7 cellular contexts compared by ENCODE assay signal in genomic region chr2:61018319-61018750, GRCh38. TPM values are rescaled to one million over a fixed set of nuclear protein-coding genes. Genes with fewer than 3 reads are reported as not detected.
DNase-seq lines count a peak whose midpoint lies in the region; ATAC-seq, FAIRE-seq and TF ChIP-seq lines count a peak whose summit lies in the region.

No MANE protein-coding gene starts in this region.

- peaks cover 25 to 38% (median 25%) of the 10 kb centered on the region in 3 donors for H3K4me1 Mint-ChIP-seq in IgD-negative memory B cell

- no peak for TF ChIP-seq CTCF in brain microvascular endothelial cell (IDR thresholded peaks at IDR 0.05; ENCODE audit: low read depth, low read length, missing control alignments)
- no peak for TF ChIP-seq CTCF in mucosa of descending colon (IDR thresholded peaks at IDR 0.05)

- ATAC-seq in mucosa of descending colon (no peak), HG03025 (IDR thresholded peaks at IDR 0.05; ENCODE audit: low FRiP score, unreplicated experiment) (no peak)

- peak overlapping the region; percentile 59 to 98 (median 95) for H3K27ac Mint-ChIP-seq in IgD-negative memory B cell

- no peak for TF ChIP-seq POLR2A in GM12891 (IDR thresholded peaks at IDR 0.05; ENCODE audit: low read depth, low read length)

- intact Hi-C loops in mucosa of descending colon (cut with DNase I, micrococcal nuclease): no loop called here

- H3K4me3 ChIP-seq in brain microvascular endothelial cell (ENCODE audit: low read depth, low read length) (peak overlapping the region; percentile 94), mucosa of descending colon (peak overlapping the region; percentile 62)

- no peak for FAIRE-seq in GM12891 (lab: Jason Lieb, UNC)

- no peaks in the 10 kb centered on the region for H3K9me3 Mint-ChIP-seq in IgD-negative memory B cell

- peaks cover 4% of the 10 kb centered on the region for H3K36me3 Mint-ChIP-seq in IgD-negative memory B cell

- peak; percentile 6 for DNase-seq in GM12891 (ENCODE audit: insufficient read length, low spot score)
- DNase-seq in brain microvascular endothelial cell: no peak
- DNase-seq in mucosa of descending colon: no peak
- DNase-seq in activated effector memory CD4-positive, alpha-beta T cell treated with anti-CD3 and anti-CD28 coated beads, Interleukin-2, amount 50 U/mL, for 16 hours: no peak
- DNase-seq in DMS153 treated with DMSO at 0.1 percent for 48 hours (lab: John Stamatoyannopoulos, UW; ENCODE audit: unreplicated experiment): no peak

- in situ Hi-C loops in brain microvascular endothelial cell (cut with HindIII; ENCODE audit: low pct_ligation_motif_present, low sequenced_read_pairs): no loop called here

- no peaks in the 10 kb centered on the region for H3K27me3 Mint-ChIP-seq in IgD-negative memory B cell

- no peaks in the 10 kb centered on the region for H3K9me3 ChIP-seq in mucosa of descending colon

- H3K4me1 ChIP-seq in mucosa of descending colon (ENCODE audit: low read depth): peaks cover 29% of the 10 kb centered on the region

- H3K27ac ChIP-seq in brain microvascular endothelial cell: peak overlapping the region; percentile 73

- H3K27me3 ChIP-seq in brain microvascular endothelial cell (replicated peaks): no peaks in the 10 kb centered on the region

- peak overlapping the region; percentile 96 to 100 (median 100) for H3K4me3 Mint-ChIP-seq in IgD-negative memory B cell

- H3K36me3 ChIP-seq in brain microvascular endothelial cell (replicated peaks) (peaks cover 2% of the 10 kb centered on the region), mucosa of descending colon (ENCODE audit: low read depth) (no peaks in the 10 kb centered on the region)

TF ChIP-seq in GM12891, 5 proteins besides CTCF, POLR2A, EP300 and RAD21:
- TF ChIP-seq POU2F2 (IDR thresholded peaks at IDR 0.05; ENCODE audit: low read depth, low read length) (no peak), POLR2AphosphoS5 (IDR thresholded peaks at IDR 0.05; ENCODE audit: low read depth, low read length) (no peak), SPI1 (IDR thresholded peaks at IDR 0.05; ENCODE audit: low read depth, low read length) (no peak), PAX5 (IDR thresholded peaks at IDR 0.05; ENCODE audit: insufficient read depth, low read length, severe bottlenecking) (no peak), TAF1 (IDR thresholded peaks at IDR 0.05; ENCODE audit: low read depth, low read length) (no peak)

RNA-seq across cellular contexts. Expression of gene PUS10, which starts 0.3 kb away (rescaled TPM):
- 6.5 TPM for polyA plus RNA-seq in GM12891 (2012; ENCODE audit: low read depth, missing spikeins)
- polyA plus RNA-seq in IgD-negative memory B cell: 6.8 TPM
- 10 to 100 TPM in 2 of 3 donors, 1 to 10 TPM in 1; 7.3 to 14.6 (median 12.8) TPM for total RNA-seq in mucosa of descending colon

RNA-seq across cellular contexts. Expression of gene PEX13, which starts 0.8 kb away (rescaled TPM):
- 6.0 TPM for polyA plus RNA-seq in GM12891 (2012; ENCODE audit: low read depth, missing spikeins)
- polyA plus RNA-seq in IgD-negative memory B cell: 10.0 TPM
- 10 to 100 TPM; 24.9 to 34.9 (median 28.9) TPM for total RNA-seq in mucosa of descending colon

RNA-seq across cellular contexts. Expression of gene SANBR, which starts 47.3 kb away (rescaled TPM):
- polyA plus RNA-seq in GM12891 (2012; ENCODE audit: low read depth, missing spikeins): 2.3 TPM
- 1.7 TPM for polyA plus RNA-seq in IgD-negative memory B cell
- 10 to 100 TPM in 2 of 3 donors, 1 to 10 TPM in 1; 9.9 to 15.2 (median 14.9) TPM for total RNA-seq in mucosa of descending colon
